8 cellular contexts compared by ENCODE assay signal in genomic region chr6:31958741-31959739, GRCh38. TPM values are rescaled to one million over a fixed set of nuclear protein-coding genes. Genes with fewer than 3 reads are reported as not detected.
A peak's percentile ranks its signal among the peaks of the same experiment; 100 is the strongest.
DNase-seq lines count a peak whose midpoint lies in the region; ATAC-seq and TF ChIP-seq lines count a peak whose summit lies in the region.

A gene with protein sequence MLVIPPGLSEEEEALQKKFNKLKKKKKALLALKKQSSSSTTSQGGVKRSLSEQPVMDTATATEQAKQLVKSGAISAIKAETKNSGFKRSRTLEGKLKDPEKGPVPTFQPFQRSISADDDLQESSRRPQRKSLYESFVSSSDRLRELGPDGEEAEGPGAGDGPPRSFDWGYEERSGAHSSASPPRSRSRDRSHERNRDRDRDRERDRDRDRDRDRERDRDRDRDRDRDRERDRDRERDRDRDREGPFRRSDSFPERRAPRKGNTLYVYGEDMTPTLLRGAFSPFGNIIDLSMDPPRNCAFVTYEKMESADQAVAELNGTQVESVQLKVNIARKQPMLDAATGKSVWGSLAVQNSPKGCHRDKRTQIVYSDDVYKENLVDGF (minus strand): TSS chr6:31958971. CDS start chr6:31958446, 525 bp downstream.
SKIC2 (plus strand) TSS chr6:31959175; CDS start chr6:31959193, 18 bp downstream.

- TF ChIP-seq CTCF in HFFc6 (IDR thresholded peaks at IDR 0.05) (no peak), NB4 (IDR thresholded peaks at IDR 0.05; ENCODE audit: low read depth, low read length) (no peak), gastroesophageal sphincter (IDR thresholded peaks at IDR 0.05) (no peak)

- H3K36me3 ChIP-seq in SK-N-MC (ENCODE audit: insufficient read depth, low read length) = peaks cover 51% of the 10 kb centered on the region
- H3K36me3 ChIP-seq in gastroesophageal sphincter = peaks cover 0 to 71% of the 10 kb centered on the region in 2 donors

- 0% methylated on average over 26 of the region's 59 CpGs; no CpG with 5 or more reads in 1 of the 2 donors for WGBS in gastroesophageal sphincter (ENCODE audit: low coverage in 1 of 2), 2 donors

- peaks cover 22% of the 10 kb centered on the region; the same call in 1 of the 2 replicates for H3K36me3 Mint-ChIP-seq in HFFc6 (ENCODE audit: low read depth)
- peaks cover 57% of the 10 kb centered on the region for H3K36me3 Mint-ChIP-seq in activated naive CD4-positive, alpha-beta T cell treated with anti-CD3 and anti-CD28 coated beads, Interleukin-2, amount 10 ng/mL, durations not matched to agents 7 days and 5 days

- peak within 1 kb of the TSS; percentile 97 for H3K9ac ChIP-seq in SK-N-MC (ENCODE audit: insufficient read length)

- H3K27me3 ChIP-seq in gastroesophageal sphincter = no peaks in the 10 kb centered on the region

- H3K27me3 Mint-ChIP-seq in HFFc6 (ENCODE audit: insufficient read depth) = peaks cover 5% of the 10 kb centered on the region
- no peaks in the 10 kb centered on the region for H3K27me3 Mint-ChIP-seq in activated naive CD4-positive, alpha-beta T cell treated with anti-CD3 and anti-CD28 coated beads, Interleukin-2, amount 10 ng/mL, durations not matched to agents 7 days and 5 days

- TF ChIP-seq POLR2A in NB4 (IDR thresholded peaks at IDR 0.05; ENCODE audit: extremely low read depth, insufficient read length) (peak; percentile 54), gastroesophageal sphincter (IDR thresholded peaks at IDR 0.05) (peak; percentile 73 to 77)

- peak within 1 kb of the TSS; percentile 90 for H3K4me3 ChIP-seq in NB4 (ENCODE audit: low read depth, low read length)
- peak within 1 kb of the TSS; percentile 98 for H3K4me3 ChIP-seq in SK-N-MC
- peak within 1 kb of the TSS; percentile 75 to 93 for H3K4me3 ChIP-seq in gastroesophageal sphincter

- peak; percentile 89 for DNase-seq in GM04503 (ENCODE audit: low read depth)
- peak; percentile 99 for DNase-seq in HFFc6
- peak; percentile 99 for DNase-seq in NB4 (ENCODE audit: low read depth)
- peak; percentile 65 for DNase-seq in SK-N-MC (ENCODE audit: low read depth, low spot score)
- DNase-seq in activated naive CD4-positive, alpha-beta T cell treated with anti-CD3 and anti-CD28 coated beads, Interleukin-2, amount 10 ng/mL, durations not matched to agents 7 days and 5 days = peak; percentile 99
- peak; percentile 85 for DNase-seq in non-pigmented ciliary epithelial cell (ENCODE audit: low read depth)
- peak; percentile 99 for DNase-seq in superior temporal gyrus (ENCODE audit: extremely low spot score)

- no peak for TF ChIP-seq EP300 in gastroesophageal sphincter (IDR thresholded peaks at IDR 0.05)

- H3K9me3 ChIP-seq in SK-N-MC (ENCODE audit: low read depth, low read length) (no peaks in the 10 kb centered on the region), gastroesophageal sphincter (no peaks in the 10 kb centered on the region)

- peaks cover 2 to 30% (median 14%) of the 10 kb centered on the region in 3 donors for H3K4me1 ChIP-seq in gastroesophageal sphincter

- CTCF ChIA-PET in activated naive CD4-positive, alpha-beta T cell treated with anti-CD3 and anti-CD28 coated beads, Interleukin-2, amount 10 ng/mL, durations not matched to agents 7 days and 5 days (lab: Charles Lee) = interaction anchor here (0.9 to 1.9 kb wide), 4 partner anchors 7 to 12 kb away, joined by 3 to 6 read pairs (median 4); partner anchors contain the start of gene DXO

- peak within 1 kb of the TSS; percentile 100 for H3K4me3 Mint-ChIP-seq in HFFc6
- peak within 1 kb of the TSS; percentile 94 for H3K4me3 Mint-ChIP-seq in activated naive CD4-positive, alpha-beta T cell treated with anti-CD3 and anti-CD28 coated beads, Interleukin-2, amount 10 ng/mL, durations not matched to agents 7 days and 5 days

- H3K4me1 Mint-ChIP-seq in HFFc6 (ENCODE audit: low read depth) = peaks cover 32% of the 10 kb centered on the region
- peaks cover 32% of the 10 kb centered on the region for H3K4me1 Mint-ChIP-seq in activated naive CD4-positive, alpha-beta T cell treated with anti-CD3 and anti-CD28 coated beads, Interleukin-2, amount 10 ng/mL, durations not matched to agents 7 days and 5 days

- H3K27ac ChIP-seq in SK-N-MC (peak within 1 kb of the TSS; percentile 70), gastroesophageal sphincter (peak within 1 kb of the TSS; percentile 72 to 93 (median 89))

- no peaks in the 10 kb centered on the region for H3K9me3 Mint-ChIP-seq in HFFc6
- H3K9me3 Mint-ChIP-seq in activated naive CD4-positive, alpha-beta T cell treated with anti-CD3 and anti-CD28 coated beads, Interleukin-2, amount 10 ng/mL, durations not matched to agents 7 days and 5 days = no peaks in the 10 kb centered on the region

- H3K27ac Mint-ChIP-seq in HFFc6 = peak within 1 kb of the TSS; percentile 94
- H3K27ac Mint-ChIP-seq in activated naive CD4-positive, alpha-beta T cell treated with anti-CD3 and anti-CD28 coated beads, Interleukin-2, amount 10 ng/mL, durations not matched to agents 7 days and 5 days = peak within 1 kb of the TSS; percentile 98

- peak; percentile 100 for ATAC-seq in gastroesophageal sphincter

RNA-seq across cellular contexts. Expression of the first gene that starts in this region (rescaled TPM):
- total RNA-seq in HFFc6 (2021; fragmentation: NEBNext Ultra II Directional; extraction: Animal tissue kit (Norgen Biotek cat#: 25700)) = 10 to 100 TPM; 63.4 to 87.0 (median 78.7) TPM
- 10 to 100 TPM; 64.1 to 89.7 (median 70.4) TPM for total RNA-seq in gastroesophageal sphincter

RNA-seq across cellular contexts. Expression of gene SKIC2, which starts in this region (rescaled TPM):
- total RNA-seq in HFFc6 (2021; fragmentation: NEBNext Ultra II Directional; extraction: Animal tissue kit (Norgen Biotek cat#: 25700)) = 10 to 100 TPM; 74.0 to 83.3 (median 77.8) TPM
- total RNA-seq in gastroesophageal sphincter = 10 to 100 TPM; 18.8 to 52.5 (median 25.8) TPM

Comparison
In these comparisons a context has a peak if more than half of its experiments do, and no peak if none do; other contexts are left out.
1. Peak in every context shown above with its lines: DNase-seq, ATAC-seq, H3K4me3 ChIP-seq and H3K27ac ChIP-seq.